Comparison of ENCODE assay signal across 10 cellular contexts in the genomic region with DNA sequence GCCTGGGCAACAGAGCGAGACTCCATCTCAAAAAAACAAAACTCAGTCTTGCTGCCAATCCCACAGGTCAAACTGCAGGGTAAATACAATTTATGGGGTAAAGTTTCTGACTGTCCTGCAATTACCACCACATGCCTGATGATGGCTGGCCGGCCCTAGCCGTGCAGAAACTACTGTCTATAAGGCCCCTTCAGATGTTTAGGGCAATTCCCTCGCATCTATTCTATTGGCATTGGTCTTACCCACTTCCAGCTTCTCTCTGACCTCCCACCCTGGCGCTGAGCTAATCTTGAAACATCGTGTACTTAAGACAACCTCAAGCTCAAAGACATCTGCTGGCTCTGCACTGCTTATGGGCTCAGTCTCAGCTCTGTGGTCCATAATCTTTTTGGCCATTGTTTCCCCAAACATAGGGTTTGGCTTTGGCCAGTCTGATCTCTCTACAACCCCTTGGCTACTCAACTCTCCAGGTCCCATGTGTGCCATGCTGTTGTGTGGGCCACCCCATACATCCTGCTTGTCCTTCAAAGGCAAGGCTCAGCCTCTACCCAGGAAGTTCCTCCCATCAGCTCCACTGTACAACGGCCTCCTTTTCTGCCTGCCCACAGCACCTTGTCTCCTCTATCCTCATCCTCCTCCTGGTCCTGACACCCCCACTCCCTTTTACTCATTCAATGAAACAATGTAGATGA. TPM values are rescaled to one million over a fixed set of nuclear protein-coding genes. Genes with fewer than 3 reads are reported as not detected.
DNase-seq lines count a peak whose midpoint lies in the region; ATAC-seq and TF ChIP-seq lines count a peak whose summit lies in the region.
"Had no signal": no experiment of that assay in that cellular context is flagged by ENCODE, and none has a peak within 500 bp of the region (broad histone marks: within the 10 kb centered on the region; RNA-seq: fewer than 3 reads in every experiment).

No MANE protein-coding gene starts in this region.

- TF ChIP-seq CTCF in gastrocnemius medialis (IDR thresholded peaks at IDR 0.05 in 4 of 5, conservative IDR thresholded peaks at IDR 0.05 in 1 of 5): no peak

- H3K4me3 Mint-ChIP-seq in T-helper 1 cell treated with Interleukin-12 subunit alpha and Interleukin-12 subunit beta and Interleukin-4 antibody, amounts not matched to agents 30 μg/mL and 1 μg/mL, for 36 hours: no peak overlapping the region
- no peak overlapping the region for H3K4me3 Mint-ChIP-seq in dendritic cell treated with granulocyte-macrophage colony-stimulating factor and Interleukin-4, amounts not matched to agents 40 ng/mL and 50 ng/mL, for 4 days

- no peaks in the 10 kb centered on the region for H3K36me3 ChIP-seq in gastrocnemius medialis

- H3K9me3 Mint-ChIP-seq in T-helper 1 cell treated with Interleukin-12 subunit alpha and Interleukin-12 subunit beta and Interleukin-4 antibody, amounts not matched to agents 30 μg/mL and 1 μg/mL, for 36 hours: no peaks in the 10 kb centered on the region
- H3K9me3 Mint-ChIP-seq in dendritic cell treated with granulocyte-macrophage colony-stimulating factor and Interleukin-4, amounts not matched to agents 40 ng/mL and 50 ng/mL, for 4 days: no peaks in the 10 kb centered on the region

- H3K27me3 Mint-ChIP-seq in T-helper 1 cell treated with Interleukin-12 subunit alpha and Interleukin-12 subunit beta and Interleukin-4 antibody, amounts not matched to agents 30 μg/mL and 1 μg/mL, for 36 hours (ENCODE audit: low read depth): no peaks in the 10 kb centered on the region
- no peaks in the 10 kb centered on the region for H3K27me3 Mint-ChIP-seq in dendritic cell treated with granulocyte-macrophage colony-stimulating factor and Interleukin-4, amounts not matched to agents 40 ng/mL and 50 ng/mL, for 4 days

- H3K27me3 ChIP-seq in gastrocnemius medialis: no peaks in the 10 kb centered on the region

- H3K27ac Mint-ChIP-seq in T-helper 1 cell treated with Interleukin-12 subunit alpha and Interleukin-12 subunit beta and Interleukin-4 antibody, amounts not matched to agents 30 μg/mL and 1 μg/mL, for 36 hours: peak overlapping the region; percentile 45
- H3K27ac Mint-ChIP-seq in dendritic cell treated with granulocyte-macrophage colony-stimulating factor and Interleukin-4, amounts not matched to agents 40 ng/mL and 50 ng/mL, for 4 days: peak overlapping the region; percentile 68

- peaks cover 31% of the 10 kb centered on the region for H3K36me3 Mint-ChIP-seq in T-helper 1 cell treated with Interleukin-12 subunit alpha and Interleukin-12 subunit beta and Interleukin-4 antibody, amounts not matched to agents 30 μg/mL and 1 μg/mL, for 36 hours (ENCODE audit: low read depth)
- peaks cover 70% of the 10 kb centered on the region for H3K36me3 Mint-ChIP-seq in dendritic cell treated with granulocyte-macrophage colony-stimulating factor and Interleukin-4, amounts not matched to agents 40 ng/mL and 50 ng/mL, for 4 days (ENCODE audit: low read depth)

- no peak for ATAC-seq in gastrocnemius medialis

- H3K27ac ChIP-seq in gastrocnemius medialis: peak overlapping the region; percentile 88 to 98 (median 94)

- peaks cover 68% of the 10 kb centered on the region for H3K4me1 Mint-ChIP-seq in T-helper 1 cell treated with Interleukin-12 subunit alpha and Interleukin-12 subunit beta and Interleukin-4 antibody, amounts not matched to agents 30 μg/mL and 1 μg/mL, for 36 hours (ENCODE audit: low read depth)
- peaks cover 83% of the 10 kb centered on the region for H3K4me1 Mint-ChIP-seq in dendritic cell treated with granulocyte-macrophage colony-stimulating factor and Interleukin-4, amounts not matched to agents 40 ng/mL and 50 ng/mL, for 4 days (ENCODE audit: low read depth)

- H3K4me1 ChIP-seq in gastrocnemius medialis: peaks cover 82 to 92% of the 10 kb centered on the region in 2 donors

- in situ Hi-C loops in gastrocnemius medialis (cut with MboI; ENCODE audit: low sequenced_read_pairs in 4 of 4): no loop called here

- H3K9me3 ChIP-seq in gastrocnemius medialis: no peaks in the 10 kb centered on the region

- intact Hi-C loops in dendritic cell treated with granulocyte-macrophage colony-stimulating factor and Interleukin-4, amounts not matched to agents 40 ng/mL and 50 ng/mL, for 4 days (cut with micrococcal nuclease): no loop called here
- intact Hi-C loops in gastrocnemius medialis (cut with DNase I; ENCODE audit: low total_unique reads): no loop called here

- DNase-seq in T-helper 1 cell (no peak), NCI-H82 (lab: John Stamatoyannopoulos, UW) (peak; percentile 86), gastrocnemius medialis (peak in 1 of 2 donors; percentile 19), SKM-1 (lab: John Stamatoyannopoulos, UW; ENCODE audit: unreplicated experiment) (no peak), NCI-H2196 (lab: John Stamatoyannopoulos, UW; ENCODE audit: unreplicated experiment) (no peak)
- DNase-seq in stimulated activated CD4-positive, alpha-beta T cell treated with anti-CD3 and anti-CD28 coated beads, Interleukin-4, amount 100 ng/mL, for 1 hour: no peak
- DNase-seq: NCI-H1048, occipital lobe had no signal

- no peak overlapping the region for H3K4me3 ChIP-seq in gastrocnemius medialis

- no peak for TF ChIP-seq POLR2A in gastrocnemius medialis (IDR thresholded peaks at IDR 0.05)

RNA-seq across cellular contexts. Expression of gene MAP3K14, which starts 16.6 kb away (rescaled TPM):
- 10 to 100 TPM; 18.0 to 62.8 (median 34.0) TPM for total RNA-seq in gastrocnemius medialis

RNA-seq across cellular contexts. Expression of gene SPATA32, which starts 38.3 kb away (rescaled TPM):
- total RNA-seq in gastrocnemius medialis: not detected
- total RNA-seq: occipital lobe had no signal
